Comparison of ENCODE assay signal across 11 cellular contexts in genomic region chr16:11563493-11564040, GRCh38. TPM values are rescaled to one million over a fixed set of nuclear protein-coding genes. Genes with fewer than 3 reads are reported as not detected.
A peak's percentile ranks its signal among the peaks of the same experiment; 100 is the strongest.
DNase-seq lines count a peak whose midpoint lies in the region; ATAC-seq, FAIRE-seq and TF ChIP-seq lines count a peak whose summit lies in the region.
"Had no signal": no experiment of that assay in that cellular context is flagged by ENCODE, and none has a peak within 500 bp of the region (broad histone marks: within the 10 kb centered on the region; RNA-seq: fewer than 3 reads in every experiment).

No MANE protein-coding gene starts in this region.

- no peak for FAIRE-seq in GM12878 (lab: Jason Lieb, UNC)

- H3K27ac ChIP-seq in GM12878 (ENCODE audit: control insufficient read depth, insufficient read depth) (no peak overlapping the region), vagina (peak overlapping the region; percentile 93)

- H3K4me3 Mint-ChIP-seq in activated naive CD4-positive, alpha-beta T cell treated with anti-CD3 and anti-CD28 coated beads, Interleukin-2, amount 50 U/mL, for 24 hours, result peak overlapping the region; percentile 65
- no peak overlapping the region for H3K4me3 Mint-ChIP-seq in naive B cell

- no peaks in the 10 kb centered on the region for H3K27me3 Mint-ChIP-seq in activated naive CD4-positive, alpha-beta T cell treated with anti-CD3 and anti-CD28 coated beads, Interleukin-2, amount 50 U/mL, for 24 hours
- no peaks in the 10 kb centered on the region for H3K27me3 Mint-ChIP-seq in naive B cell

- no peak for TF ChIP-seq EP300 in GM12878 (IDR thresholded peaks at IDR 0.05; ENCODE audit: borderline replicate concordance in 1 of 2, control insufficient read depth in 1 of 2, low read depth in 2 of 2, low read length in 2 of 2)

- no peaks in the 10 kb centered on the region for H3K27me3 ChIP-seq in GM12878 (replicated peaks in 1 of 2; ENCODE audit: control insufficient read depth in 2 of 2, insufficient read depth in 2 of 2, low read length in 1 of 2)
- H3K27me3 ChIP-seq in vagina, result no peaks in the 10 kb centered on the region

- peaks cover 85% of the 10 kb centered on the region for H3K4me1 Mint-ChIP-seq in activated naive CD4-positive, alpha-beta T cell treated with anti-CD3 and anti-CD28 coated beads, Interleukin-2, amount 50 U/mL, for 24 hours
- peaks cover 35 to 75% (median 53%) of the 10 kb centered on the region in 3 donors for H3K4me1 Mint-ChIP-seq in naive B cell

- CTCF ChIA-PET in GM12878 (lab: Yijun Ruan, JAX), result interaction anchor here (0.6 to 1.6 kb wide), 6 partner anchors 9 to 1617 kb away, joined by 3 to 7 read pairs (median 4); no protein-coding TSS in a partner anchor

- TF ChIP-seq CTCF in GM12878 (IDR thresholded peaks at IDR 0.05 in 2 of 3, conservative IDR thresholded peaks at IDR 0.05 in 1 of 3; ENCODE audit: control insufficient read depth in 2 of 3, extremely low read depth in 1 of 3, insufficient read depth in 1 of 3, low read depth in 3 of 3, low read length in 3 of 3) (no peak), vagina (IDR thresholded peaks at IDR 0.05) (no peak)

- in situ Hi-C loops in GM12878 (cut with MboI), result no loop called here

- no peak overlapping the region for H2AFZ ChIP-seq in GM12878 (ENCODE audit: control insufficient read depth, low read depth, low read length)

- POLR2A ChIA-PET in GM12878 (lab: Charles Lee), result interaction anchor here (0.6 to 1.3 kb wide), 3 partner anchors 9 to 503 kb away, joined by 3 to 5 read pairs (median 3); no protein-coding TSS in a partner anchor

- peaks cover 8% of the 10 kb centered on the region for H3K36me3 Mint-ChIP-seq in activated naive CD4-positive, alpha-beta T cell treated with anti-CD3 and anti-CD28 coated beads, Interleukin-2, amount 50 U/mL, for 24 hours
- peaks cover 5 to 16% of the 10 kb centered on the region in 2 donors for H3K36me3 Mint-ChIP-seq in naive B cell

- H3K79me2 ChIP-seq in GM12878 (ENCODE audit: control insufficient read depth, insufficient read depth, low read length), result peaks cover 59% of the 10 kb centered on the region

- peak; percentile 57 for ATAC-seq in GM12878
- no peak for ATAC-seq in naive B cell (ENCODE audit: low read depth in 2 of 2)
- no peak for ATAC-seq in GM18517 (IDR thresholded peaks at IDR 0.05; ENCODE audit: unreplicated experiment)

- BruUV-seq in GM12878 (replicated peaks; lab: Mats Ljungman, UMichigan), result no TSS peak

- no peak for DNase-seq in activated naive CD4-positive, alpha-beta T cell treated with anti-CD3 and anti-CD28 coated beads, Interleukin-2, amount 50 U/mL, for 16 hours
- DNase-seq in GM12878 (ENCODE audit: low read depth, low spot score) (no peak), naive B cell (no peak), vagina (ENCODE audit: extremely low spot score in 2 of 2) (no peak), NCI-H2171 (lab: John Stamatoyannopoulos, UW) (no peak), COR-L47 (lab: John Stamatoyannopoulos, UW) (no peak)
- DNase-seq: dermis blood vessel endothelial cell, KG1, NCI-H187 treated with DMSO at 0.1 percent for 48 hours had no signal

- H3K4me3 ChIP-seq in GM12878 (no peak overlapping the region), vagina (no peak overlapping the region)

- H3K36me3 ChIP-seq in GM12878 (ENCODE audit: control insufficient read depth in 2 of 2, insufficient read depth in 2 of 2, low read length in 1 of 2), result peaks cover 9 to 19% of the 10 kb centered on the region in 2 experiments
- peaks cover 0 to 8% of the 10 kb centered on the region in 2 donors for H3K36me3 ChIP-seq in vagina

- no peak for TF ChIP-seq POLR2A in GM12878 (IDR thresholded peaks at IDR 0.05; ENCODE audit: low read depth, low read length)
- TF ChIP-seq POLR2A in vagina (IDR thresholded peaks at IDR 0.05), result no peak

- no peaks in the 10 kb centered on the region for H3K4me1 ChIP-seq in GM12878 (ENCODE audit: control insufficient read depth, insufficient read depth, low read length)
- H3K4me1 ChIP-seq in vagina, result peaks cover 76% of the 10 kb centered on the region

- H3K4me2 ChIP-seq in GM12878 (ENCODE audit: control insufficient read depth, insufficient read depth), result no peak overlapping the region

- WGBS in GM12878 (ENCODE audit: insufficient coverage, insufficient replicate concordance, low lambda C conversion rate, missing lambda C conversion rate), result 65% methylated on average over 6 of the region's 6 CpGs

- SMC1A ChIA-PET in GM12878 (lab: Charles Lee; ENCODE audit: uncharacterized antibody, unreplicated experiment), result interaction anchor here (1.0 to 2.0 kb wide), 4 partner anchors 8 to 183 kb away, joined by 3 to 7 read pairs (median 5); no protein-coding TSS in a partner anchor

- peaks cover 6% of the 10 kb centered on the region; the same call in 1 of the 2 replicates for H4K20me1 ChIP-seq in GM12878 (ENCODE audit: control insufficient read depth, insufficient read depth)

- intact Hi-C loops in GM12878 (cut with micrococcal nuclease; ENCODE audit: unreplicated experiment), result no loop called here
- intact Hi-C loops in vagina (cut with DNase I), result no loop called here

- no peak overlapping the region for H3K9ac ChIP-seq in GM12878 (ENCODE audit: control insufficient read depth, insufficient read depth, low read length)

- no peak for TF ChIP-seq RAD21 in GM12878 (IDR thresholded peaks at IDR 0.05; ENCODE audit: insufficient read depth, low read depth, low read length)

- RAD21 ChIA-PET in GM12878 (lab: Charles Lee; ENCODE audit: unreplicated experiment), result interaction anchor here (0.6 kb wide), 1 partner anchor 303 kb away, joined by 3 read pairs; no protein-coding TSS in a partner anchor

- H3K27ac Mint-ChIP-seq in activated naive CD4-positive, alpha-beta T cell treated with anti-CD3 and anti-CD28 coated beads, Interleukin-2, amount 50 U/mL, for 24 hours, result peak overlapping the region; percentile 94
- peak overlapping the region in 5 of 6 donors; percentile 29 to 88 (median 72) for H3K27ac Mint-ChIP-seq in naive B cell

- H3K9me3 ChIP-seq in GM12878 (replicated peaks; ENCODE audit: control insufficient read depth, insufficient read depth, low read length) (no peaks in the 10 kb centered on the region; the same call in 2 of the 3 replicates), vagina (no peaks in the 10 kb centered on the region)

- H3K9me3 Mint-ChIP-seq in activated naive CD4-positive, alpha-beta T cell treated with anti-CD3 and anti-CD28 coated beads, Interleukin-2, amount 50 U/mL, for 24 hours, result no peaks in the 10 kb centered on the region
- H3K9me3 Mint-ChIP-seq in naive B cell, result no peaks in the 10 kb centered on the region

TF ChIP-seq in GM12878, 131 proteins besides CTCF, POLR2A, EP300 and RAD21 (continues in another document):
- TF ChIP-seq BMI1 (IDR thresholded peaks at IDR 0.05; ENCODE audit: borderline replicate concordance) (no peak), POU2F2 (IDR thresholded peaks at IDR 0.05; ENCODE audit: borderline replicate concordance, low read depth, low read length) (no peak), ZBTB33 (IDR thresholded peaks at IDR 0.05) (no peak), PKNOX1 (IDR thresholded peaks at IDR 0.05) (no peak), MEF2A (IDR thresholded peaks at IDR 0.05; ENCODE audit: insufficient read depth, low read depth, low read length) (no peak), TCF3 (IDR thresholded peaks at IDR 0.05; ENCODE audit: borderline replicate concordance, insufficient read depth, low read depth, low read length) (no peak), FOXM1 (IDR thresholded peaks at IDR 0.05; ENCODE audit: low read depth, low read length) (no peak), ZSCAN29 (IDR thresholded peaks at IDR 0.05) (no peak)

RNA-seq across cellular contexts. Expression of gene LITAF, which starts 23.2 kb away (rescaled TPM):
- 62.4 and 64.8 TPM in 2 replicates for total RNA-seq in GM12878 (2013; cell fraction: nucleolus; rRNA removed)
- total RNA-seq in GM12878 (2014; rRNA removed) (111 and 121 TPM in 2 replicates), GM12878 (2014; rRNA removed; fragmentation: Illumina TruSeq; extraction: Trizol) (124 and 125 TPM in 2 replicates), GM12878 (2021) (168 and 173 TPM in 2 replicates), vagina (111 TPM)
- polyA plus RNA-seq in GM12878 (2011; ENCODE audit: low read depth), result 90.1 TPM
- polyA plus RNA-seq in GM12878 (2011; rRNA removed) (99.2 and 112 TPM in 2 replicates), GM12878 (2014; fragmentation: Illumina TruSeq; extraction: Trizol) (196 and 211 TPM in 2 replicates), GM12878 (2014; fragmentation: Nextera tagmentation; extraction: Ambion mirVana) (100 to 1,000 TPM; 144 to 195 TPM), GM12878 (2014; rRNA removed) (103 and 115 TPM in 2 replicates), GM12878 (2016; fragmentation: Nextera tagmentation; extraction: Ambion mirVana) (100 to 1,000 TPM; 150 to 154 TPM), naive B cell (ENCODE audit: low read depth in 6 of 6) (100 to 1,000 TPM; 275 to 379 (median 304) TPM)
- polyA plus RNA-seq in GM12878 (2011; cell fraction: cytosol; rRNA removed), result 193 and 266 TPM in 2 replicates
- 74.4 and 94.9 TPM in 2 replicates for polyA plus RNA-seq in GM12878 (2011; cell fraction: nucleus; rRNA removed)
- 120 and 148 TPM in 2 replicates for polyA plus RNA-seq in GM12878 (2012)
- polyA minus RNA-seq in GM12878 (2011; rRNA and poly(A)+ RNA removed), result 92.1 and 148 TPM in 2 replicates
- 52.1 and 57.0 TPM in 2 replicates for polyA minus RNA-seq in GM12878 (2011; cell fraction: cytosol; rRNA and poly(A)+ RNA removed)
- polyA minus RNA-seq in GM12878 (2011; cell fraction: nucleus; rRNA and poly(A)+ RNA removed), result 28.7 and 56.3 TPM in 2 replicates
